32 cellular contexts compared by ENCODE assay signal in the genomic region with DNA sequence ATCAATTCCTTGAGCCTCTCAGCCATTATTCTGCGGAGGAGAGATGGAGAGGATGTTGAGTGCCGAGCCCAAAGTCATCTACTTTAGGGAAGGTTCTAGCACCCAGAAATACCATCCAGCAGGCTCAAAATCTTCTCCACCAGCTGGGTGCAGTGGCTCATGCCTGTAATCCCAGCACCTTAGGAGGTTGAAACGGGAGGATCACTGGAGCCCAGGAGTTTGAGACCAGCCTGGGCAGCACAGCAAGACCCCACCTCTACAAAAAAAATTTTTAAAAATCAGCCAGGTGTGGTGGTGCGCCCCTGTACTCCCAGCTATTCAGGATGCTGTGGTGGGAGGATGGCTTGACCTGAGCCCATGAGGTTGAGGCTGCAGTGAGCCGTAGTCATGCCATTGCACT.
"Had no signal": no experiment of that assay in that cellular context is flagged by ENCODE, and none has a peak within 500 bp of the region (broad histone marks: within the 10 kb centered on the region; RNA-seq: fewer than 3 reads in every experiment).

No MANE protein-coding gene starts in this region.

- H3K9me3 ChIP-seq: ovary, prostate gland, right atrium auricular region, suprapubic skin, testis, tibial artery, upper lobe of right lung, uterus had no signal

- H3K4me1 Mint-ChIP-seq: natural killer cell; neural progenitor cell; stimulated activated memory B cell treated with anti-CD40 and anti-IgM and Interleukin-4, amounts not matched to agents 10 μg/mL and 1 μg/mL and 100 μg/mL, for 72 hours had no signal

- H3K36me3 Mint-ChIP-seq: natural killer cell; neural progenitor cell; stimulated activated memory B cell treated with anti-CD40 and anti-IgM and Interleukin-4, amounts not matched to agents 10 μg/mL and 1 μg/mL and 100 μg/mL, for 72 hours; type B pancreatic cell had no signal

- H3K27me3 ChIP-seq: neural progenitor cell, ovary, right atrium auricular region, spleen, suprapubic skin, testis, tibial artery, transverse colon, upper lobe of right lung, uterus had no signal

- H3K9ac ChIP-seq: neural progenitor cell, parathyroid adenoma had no signal

- ATAC-seq: naive thymus-derived CD4-positive, alpha-beta T cell; natural killer cell; sciatic nerve; stimulated activated memory B cell treated with anti-CD40 and anti-IgM and Interleukin-4, amounts not matched to agents 10 μg/mL and 1 μg/mL and 100 μg/mL, for 72 hours; stimulated activated naive CD8-positive, alpha-beta T cell treated with anti-CD3 and anti-CD28 coated beads, Interleukin-15, amount 100 ng/mL, for 72 hours; stimulated activated naive CD8-positive, alpha-beta T cell treated with anti-CD3 and anti-CD28 coated beads, Interleukin-15, Interleukin-2, amounts not matched to agents 100 U/mL and 50 U/mL, for 24 hours; upper lobe of right lung had no signal

- H3K4me3 ChIP-seq: neural progenitor cell, ovary, prostate gland, right atrium auricular region, skin epidermis, smooth muscle cell, spleen, suprapubic skin, testis, tibial artery, transverse colon, upper lobe of right lung, uterus had no signal

- H3K4me3 Mint-ChIP-seq: naive thymus-derived CD4-positive, alpha-beta T cell; natural killer cell; nephron; neural progenitor cell; stimulated activated memory B cell treated with anti-CD40 and anti-IgM and Interleukin-4, amounts not matched to agents 10 μg/mL and 1 μg/mL and 100 μg/mL, for 72 hours; stimulated activated naive CD8-positive, alpha-beta T cell treated with anti-CD3 and anti-CD28 coated beads, Interleukin-15, amount 100 ng/mL, for 72 hours; type B pancreatic cell had no signal

- DNase-seq: naive thymus-derived CD4-positive, alpha-beta T cell; natural killer cell; occipital lobe; ovary; posterior cingulate gyrus; retina; spleen; stimulated activated CD4-positive, alpha-beta T cell treated with anti-CD3 and anti-CD28 coated beads, Interleukin-12 subunit alpha, Interleukin-12 subunit beta, amount 100 ng/mL, for 4 hours; stimulated activated CD4-positive, alpha-beta T cell treated with anti-CD3 and anti-CD28 coated beads, Interleukin-1b, Interleukin-23, amount 100 ng/mL, for 48 hours; stimulated activated CD4-positive, alpha-beta T cell treated with anti-CD3 and anti-CD28 coated beads, Interleukin-4, amount 100 ng/mL, for 1 hour; stimulated activated CD4-positive, alpha-beta T cell treated with anti-CD3 and anti-CD28 coated beads, Interleukin-4, amount 100 ng/mL, for 4 hours; stimulated activated CD8-positive, alpha-beta memory T cell treated with anti-CD3 and anti-CD28 coated beads, Interleukin-4, amount 100 ng/mL, for 48 hours; stimulated activated naive CD4-positive, alpha-beta T cell; stimulated activated naive CD8-positive, alpha-beta T cell treated with anti-CD3 and anti-CD28 coated beads, Interleukin-15, amount 100 ng/mL, for 72 hours; stimulated activated naive CD8-positive, alpha-beta T cell treated with anti-CD3 and anti-CD28 coated beads, Interleukin-15, Interleukin-2, amounts not matched to agents 100 U/mL and 50 U/mL, for 24 hours; substantia nigra; testis; tibial artery; transverse colon; upper lobe of right lung; uterus had no signal

- H3K27ac Mint-ChIP-seq: naive thymus-derived CD4-positive, alpha-beta T cell; natural killer cell; nephron; neural progenitor cell; stimulated activated memory B cell treated with anti-CD40 and anti-IgM and Interleukin-4, amounts not matched to agents 10 μg/mL and 1 μg/mL and 100 μg/mL, for 72 hours; stimulated activated naive CD8-positive, alpha-beta T cell treated with anti-CD3 and anti-CD28 coated beads, Interleukin-15, amount 100 ng/mL, for 72 hours; type B pancreatic cell had no signal

- H3K4me1 ChIP-seq: neural progenitor cell, parathyroid adenoma, prostate gland, spleen, suprapubic skin, upper lobe of right lung, uterus had no signal

- H3K79me2 ChIP-seq: parathyroid adenoma had no signal

- H3K27ac ChIP-seq: neural progenitor cell, ovary, parathyroid adenoma, prostate gland, right atrium auricular region, skin epidermis, spleen, suprapubic skin, testis, tibial artery, transverse colon, upper lobe of right lung, uterus had no signal

- H3K4me2 ChIP-seq: neural progenitor cell, smooth muscle cell had no signal

- H2AFZ ChIP-seq: neural progenitor cell, parathyroid adenoma had no signal

- H3K27me3 Mint-ChIP-seq: naive thymus-derived CD4-positive, alpha-beta T cell; stimulated activated memory B cell treated with anti-CD40 and anti-IgM and Interleukin-4, amounts not matched to agents 10 μg/mL and 1 μg/mL and 100 μg/mL, for 72 hours; stimulated activated naive CD8-positive, alpha-beta T cell treated with anti-CD3 and anti-CD28 coated beads, Interleukin-15, amount 100 ng/mL, for 72 hours; type B pancreatic cell had no signal

- H3K36me3 ChIP-seq: neural progenitor cell, ovary, prostate gland, right atrium auricular region, spleen, suprapubic skin, tibial artery, transverse colon, upper lobe of right lung, uterus had no signal
